ENCODE assay signal across 27 cellular contexts in genomic region chr14:105455086-105455640, GRCh38. TPM values are rescaled to one million over a fixed set of nuclear protein-coding genes. Genes with fewer than 3 reads are reported as not detected.
DNase-seq lines count a peak whose midpoint lies in the region; ATAC-seq and TF ChIP-seq lines count a peak whose summit lies in the region.
"Had no signal": no experiment of that assay in that cellular context is flagged by ENCODE, and none has a peak within 500 bp of the region (broad histone marks: within the 10 kb centered on the region; RNA-seq: fewer than 3 reads in every experiment).

No MANE protein-coding gene starts in this region.

- H3K36me3 ChIP-seq in HUES6 (ENCODE audit: control insufficient read depth, insufficient read depth, low read length) (peaks cover 77% of the 10 kb centered on the region), MM.1S (replicated peaks; ENCODE audit: insufficient read depth, low read length) (no peaks in the 10 kb centered on the region)

- H3K27ac Mint-ChIP-seq in effector memory CD8-positive, alpha-beta T cell, result peak overlapping the region; percentile 15 to 73
- peak overlapping the region; percentile 84 for H3K27ac Mint-ChIP-seq in stimulated activated effector memory CD8-positive, alpha-beta T cell treated with anti-CD3 and anti-CD28 coated beads, Interleukin-12 subunit alpha, Interleukin-12 subunit beta, amount 100 ng/mL, for 72 hours

- H3K4me1 Mint-ChIP-seq in effector memory CD8-positive, alpha-beta T cell (ENCODE audit: low read depth in 2 of 2), result peaks cover 0 to 4% of the 10 kb centered on the region in 2 donors
- peaks cover 5% of the 10 kb centered on the region for H3K4me1 Mint-ChIP-seq in stimulated activated effector memory CD8-positive, alpha-beta T cell treated with anti-CD3 and anti-CD28 coated beads, Interleukin-12 subunit alpha, Interleukin-12 subunit beta, amount 100 ng/mL, for 72 hours

- H3K36me3 Mint-ChIP-seq in effector memory CD8-positive, alpha-beta T cell (ENCODE audit: insufficient read depth), result peaks cover 10% of the 10 kb centered on the region
- H3K36me3 Mint-ChIP-seq in stimulated activated effector memory CD8-positive, alpha-beta T cell treated with anti-CD3 and anti-CD28 coated beads, Interleukin-12 subunit alpha, Interleukin-12 subunit beta, amount 100 ng/mL, for 72 hours, result peaks cover 42% of the 10 kb centered on the region

- no peaks in the 10 kb centered on the region for H3K27me3 Mint-ChIP-seq in effector memory CD8-positive, alpha-beta T cell

- intact Hi-C loops in Right ventricle myocardium inferior (cut with DNase I), result no loop called here
- intact Hi-C loops in cardiac septum (cut with DNase I), result no loop called here

- no peak overlapping the region for H3K4me3 ChIP-seq in HUES6 (ENCODE audit: low read depth, low read length)
- H3K4me3 ChIP-seq in MM.1S (ENCODE audit: low read length), result no peak overlapping the region
- H3K4me3 ChIP-seq: PC-9 had no signal

- no peaks in the 10 kb centered on the region for H3K79me2 ChIP-seq in MM.1S (ENCODE audit: low read length)

- no peaks in the 10 kb centered on the region for H3K9me3 ChIP-seq in HUES6 (ENCODE audit: control insufficient read depth, insufficient read depth, low read depth, low read length)
- H3K9me3 ChIP-seq in MM.1S (replicated peaks; ENCODE audit: insufficient read depth, low read length), result no peaks in the 10 kb centered on the region

- no peak overlapping the region for H3K4me3 Mint-ChIP-seq in effector memory CD8-positive, alpha-beta T cell
- H3K4me3 Mint-ChIP-seq in stimulated activated effector memory CD8-positive, alpha-beta T cell treated with anti-CD3 and anti-CD28 coated beads, Interleukin-12 subunit alpha, Interleukin-12 subunit beta, amount 100 ng/mL, for 72 hours, result no peak overlapping the region

- no peak overlapping the region for H3K4me2 ChIP-seq in MM.1S (ENCODE audit: low read depth, low read length)
- H3K4me2 ChIP-seq: PC-9 had no signal

- no peak overlapping the region for H2AFZ ChIP-seq in MM.1S (ENCODE audit: low read length)
- H2AFZ ChIP-seq: PC-9 had no signal

- H3K27ac ChIP-seq in HUES6 (ENCODE audit: low read depth, low read length), result no peak overlapping the region
- no peak overlapping the region for H3K27ac ChIP-seq in MM.1S (ENCODE audit: low read length)
- H3K27ac ChIP-seq: PC-9 had no signal

- H3K9ac ChIP-seq in HUES6 (ENCODE audit: low read length) (peak overlapping the region; percentile 19), MM.1S (ENCODE audit: low read length) (no peak overlapping the region)

- H4K20me1 ChIP-seq in MM.1S (ENCODE audit: insufficient read depth, low read length), result no peaks in the 10 kb centered on the region

- H3K9me2 ChIP-seq in MM.1S (replicated peaks; ENCODE audit: insufficient read depth, low read length), result no peaks in the 10 kb centered on the region

- H3K4me1 ChIP-seq in HUES6 (ENCODE audit: control insufficient read depth, insufficient read depth, low read length) (no peaks in the 10 kb centered on the region), MM.1S (ENCODE audit: low read length) (no peaks in the 10 kb centered on the region)

- H3F3A ChIP-seq in MM.1S (ENCODE audit: insufficient read depth, low read length), result no peaks in the 10 kb centered on the region

- no peaks in the 10 kb centered on the region for H3K27me3 ChIP-seq in HUES6 (ENCODE audit: control insufficient read depth, insufficient read depth, low read length)
- no peaks in the 10 kb centered on the region for H3K27me3 ChIP-seq in MM.1S (replicated peaks; ENCODE audit: insufficient read depth, low read length)

- peak; percentile 49 for DNase-seq in Right ventricle myocardium inferior (ENCODE audit: missing footprints)
- DNase-seq in cardiac septum (ENCODE audit: low spot score), result no peak
- DNase-seq in effector memory CD8-positive, alpha-beta T cell, result no peak
- DNase-seq in stimulated activated effector memory CD8-positive, alpha-beta T cell treated with anti-CD3 and anti-CD28 coated beads, Interleukin-12 subunit alpha, Interleukin-12 subunit beta, amount 100 ng/mL, for 72 hours (ENCODE audit: low spot score in 2 of 2), result no peak
- no peak for DNase-seq in MM.1S
- DNase-seq: 8988T; ACHN; Calu3; DND-41; KBM-7; NCI-H1105 treated with DMSO at 0.1 percent for 48 hours; NCI-H146; NCI-H1930; NCI-H2107; NCI-H524 treated with DMSO at 0.1 percent for 48 hours; NCI-H82; NK-92 treated with Interleukin-12 subunit alpha and Interleukin-12 subunit beta, amount 100 ng/mL, for 24 hours; PC-9; SHP77 treated with DMSO at 0.1 percent for 48 hours had no signal

- no peaks in the 10 kb centered on the region for H3K9me3 Mint-ChIP-seq in effector memory CD8-positive, alpha-beta T cell
- H3K9me3 Mint-ChIP-seq in stimulated activated effector memory CD8-positive, alpha-beta T cell treated with anti-CD3 and anti-CD28 coated beads, Interleukin-12 subunit alpha, Interleukin-12 subunit beta, amount 100 ng/mL, for 72 hours, result no peaks in the 10 kb centered on the region

- ATAC-seq in Right ventricle myocardium inferior, result no peak
- ATAC-seq in effector memory CD8-positive, alpha-beta T cell (replicated peaks), result no peak
- ATAC-seq in stimulated activated effector memory CD8-positive, alpha-beta T cell treated with anti-CD3 and anti-CD28 coated beads, Interleukin-12 subunit alpha, Interleukin-12 subunit beta, amount 100 ng/mL, for 72 hours, result no peak
- ATAC-seq in GM21528 (IDR thresholded peaks at IDR 0.05; ENCODE audit: low FRiP score, unreplicated experiment), result no peak
- ATAC-seq: HCT116 had no signal

- TF ChIP-seq CTCF in MM.1S (IDR thresholded peaks at IDR 0.05; ENCODE audit: low read length), result no peak

RNA-seq across cellular contexts. Expression of gene CRIP2, which starts 19.5 kb away (rescaled TPM):
- total RNA-seq in Right ventricle myocardium inferior, result 1,081 TPM
- 918 TPM for total RNA-seq in cardiac septum

RNA-seq across cellular contexts. Expression of gene CRIP1, which starts 31.5 kb away (rescaled TPM):
- total RNA-seq in Right ventricle myocardium inferior, result 82.0 TPM
- 68.2 TPM for total RNA-seq in cardiac septum
- total RNA-seq: H4, LHCN-M2, MCF 10A had no signal

RNA-seq across cellular contexts. Expression of gene MTA1, which starts 35.5 kb away (rescaled TPM):
- total RNA-seq in Right ventricle myocardium inferior (192 TPM), cardiac septum (140 TPM)

RNA-seq across cellular contexts. Expression of gene TEDC1, which starts 35.9 kb away (rescaled TPM):
- total RNA-seq in Right ventricle myocardium inferior (6.4 TPM), cardiac septum (3.8 TPM)

RNA-seq across cellular contexts. Expression of gene TEX22, which starts 56.8 kb away (rescaled TPM):
- 2.4 TPM for total RNA-seq in Right ventricle myocardium inferior
- total RNA-seq in cardiac septum, result 0.46 TPM
- total RNA-seq: HT-29, RPMI7951 had no signal
